In the genomic region with DNA sequence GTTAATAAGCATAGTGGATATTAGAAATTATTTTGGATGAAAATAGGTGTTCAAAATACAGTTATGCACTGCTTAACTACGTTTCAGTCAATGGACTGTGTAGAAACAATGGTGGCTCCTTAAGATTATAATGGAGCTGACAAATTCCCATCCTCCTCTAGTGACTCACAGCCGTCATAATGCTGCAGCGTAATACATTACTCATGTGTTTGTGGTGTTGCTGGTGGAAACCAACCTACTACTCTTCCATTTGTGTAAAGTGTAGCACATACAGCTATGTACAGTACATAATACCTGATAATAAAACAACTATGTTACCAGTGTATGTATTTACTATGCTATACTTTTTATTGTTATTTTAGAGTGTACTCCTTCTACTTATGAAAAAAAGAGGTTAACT, we compare ENCODE assay signal across 1 cellular context.
TF ChIP-seq lines count a peak whose summit lies in the region.

No MANE protein-coding gene starts in this region.

TF ChIP-seq in HCT116, 20 proteins besides CTCF, POLR2A, EP300 and RAD21 (continued from another document):
- TF ChIP-seq, protein P1, sequence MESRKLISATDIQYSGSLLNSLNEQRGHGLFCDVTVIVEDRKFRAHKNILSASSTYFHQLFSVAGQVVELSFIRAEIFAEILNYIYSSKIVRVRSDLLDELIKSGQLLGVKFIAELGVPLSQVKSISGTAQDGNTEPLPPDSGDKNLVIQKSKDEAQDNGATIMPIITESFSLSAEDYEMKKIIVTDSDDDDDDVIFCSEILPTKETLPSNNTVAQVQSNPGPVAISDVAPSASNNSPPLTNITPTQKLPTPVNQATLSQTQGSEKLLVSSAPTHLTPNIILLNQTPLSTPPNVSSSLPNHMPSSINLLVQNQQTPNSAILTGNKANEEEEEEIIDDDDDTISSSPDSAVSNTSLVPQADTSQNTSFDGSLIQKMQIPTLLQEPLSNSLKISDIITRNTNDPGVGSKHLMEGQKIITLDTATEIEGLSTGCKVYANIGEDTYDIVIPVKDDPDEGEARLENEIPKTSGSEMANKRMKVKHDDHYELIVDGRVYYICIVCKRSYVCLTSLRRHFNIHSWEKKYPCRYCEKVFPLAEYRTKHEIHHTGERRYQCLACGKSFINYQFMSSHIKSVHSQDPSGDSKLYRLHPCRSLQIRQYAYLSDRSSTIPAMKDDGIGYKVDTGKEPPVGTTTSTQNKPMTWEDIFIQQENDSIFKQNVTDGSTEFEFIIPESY (IDR thresholded peaks at IDR 0.05; ENCODE audit: extremely low read depth, insufficient replicate concordance, low read length): no peak
- TF ChIP-seq EZH2 (IDR thresholded peaks at IDR 0.05): no peak
- TF ChIP-seq, protein P2, sequence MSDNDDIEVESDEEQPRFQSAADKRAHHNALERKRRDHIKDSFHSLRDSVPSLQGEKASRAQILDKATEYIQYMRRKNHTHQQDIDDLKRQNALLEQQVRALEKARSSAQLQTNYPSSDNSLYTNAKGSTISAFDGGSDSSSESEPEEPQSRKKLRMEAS (IDR thresholded peaks at IDR 0.05): no peak
- TF ChIP-seq ZFX (IDR thresholded peaks at IDR 0.05): no peak
- TF ChIP-seq CEBPB (IDR thresholded peaks at IDR 0.05; ENCODE audit: low read depth): no peak
- peak; percentile 88 for TF ChIP-seq FOSL1 (IDR thresholded peaks at IDR 0.05; ENCODE audit: low read depth)
- no peak for TF ChIP-seq EGR1 (IDR thresholded peaks at IDR 0.05; ENCODE audit: low read depth)
- TF ChIP-seq SIN3A (IDR thresholded peaks at IDR 0.05; ENCODE audit: low read depth): no peak; the same call in 1 of the 2 replicates
- peak; percentile 77; the same call in 1 of the 2 replicates for TF ChIP-seq CBX3 (IDR thresholded peaks at IDR 0.05; ENCODE audit: low read depth)
- TF ChIP-seq ZNF274 (IDR thresholded peaks at IDR 0.05; ENCODE audit: low read depth, low read length): no peak
- TF ChIP-seq JUND (IDR thresholded peaks at IDR 0.05): peak; percentile 67
- peak; percentile 58 for TF ChIP-seq SP1 (IDR thresholded peaks at IDR 0.05; ENCODE audit: low read depth)
